21 cellular contexts compared by ENCODE assay signal in genomic region chr12:126390969-126391566, GRCh38.
"Had no signal": no experiment of that assay in that cellular context is flagged by ENCODE, and none has a peak within 500 bp of the region (broad histone marks: within the 10 kb centered on the region; RNA-seq: fewer than 3 reads in every experiment).

No MANE protein-coding gene starts in this region.

- H3K9me3 ChIP-seq: heart left ventricle, neutrophil, psoas muscle, right lobe of liver, spleen, tibial artery, upper lobe of left lung, uterus had no signal

- H3K27ac Mint-ChIP-seq: endodermal cell; naive thymus-derived CD8-positive, alpha-beta T cell; stimulated activated memory B cell treated with anti-CD40 and anti-IgM and Interleukin-4, amounts not matched to agents 10 μg/mL and 1 μg/mL and 100 μg/mL, for 72 hours; stimulated activated naive CD8-positive, alpha-beta T cell treated with anti-CD3 and anti-CD28 coated beads, Interleukin-15, Interleukin-2, amounts not matched to agents 100 ng/mL and 50 ng/mL, for 24 hours had no signal

- H3K4me1 Mint-ChIP-seq: endodermal cell; naive thymus-derived CD8-positive, alpha-beta T cell; stimulated activated memory B cell treated with anti-CD40 and anti-IgM and Interleukin-4, amounts not matched to agents 10 μg/mL and 1 μg/mL and 100 μg/mL, for 72 hours had no signal

- H3K4me3 ChIP-seq: coronary artery, heart left ventricle, mucosa of descending colon, psoas muscle, right lobe of liver, spleen, tibial artery, upper lobe of left lung, uterus had no signal

- H3K4me3 Mint-ChIP-seq: endodermal cell; naive thymus-derived CD8-positive, alpha-beta T cell; stimulated activated memory B cell treated with anti-CD40 and anti-IgM and Interleukin-4, amounts not matched to agents 10 μg/mL and 1 μg/mL and 100 μg/mL, for 72 hours; stimulated activated naive CD8-positive, alpha-beta T cell treated with anti-CD3 and anti-CD28 coated beads, Interleukin-15, Interleukin-2, amounts not matched to agents 100 ng/mL and 50 ng/mL, for 24 hours had no signal

- DNase-seq: effector CD4-positive, alpha-beta T cell; endodermal cell; erythroblast; heart left ventricle; hippocampal formation; mucosa of descending colon; naive thymus-derived CD8-positive, alpha-beta T cell; psoas muscle; retina; spleen; stimulated activated CD4-positive, alpha-beta T cell treated with anti-CD3 and anti-CD28 coated beads, Interleukin-15, amount 100 ng/mL, for 24 hours; stimulated activated CD4-positive, alpha-beta T cell treated with anti-CD3 and anti-CD28 coated beads, Interleukin-1b, Interleukin-23, amount 100 ng/mL, for 48 hours; stimulated activated CD4-positive, alpha-beta T cell treated with anti-CD3 and anti-CD28 coated beads, Interleukin-4, amount 100 ng/mL, for 24 hours; tibial artery; upper lobe of left lung; uterus had no signal

- H3K36me3 ChIP-seq: heart left ventricle, neutrophil, right lobe of liver, spleen, tibial artery, upper lobe of left lung, uterus had no signal

- H3K36me3 Mint-ChIP-seq: naive thymus-derived CD8-positive, alpha-beta T cell; stimulated activated memory B cell treated with anti-CD40 and anti-IgM and Interleukin-4, amounts not matched to agents 10 μg/mL and 1 μg/mL and 100 μg/mL, for 72 hours had no signal

- H3K27me3 Mint-ChIP-seq: naive thymus-derived CD8-positive, alpha-beta T cell; stimulated activated memory B cell treated with anti-CD40 and anti-IgM and Interleukin-4, amounts not matched to agents 10 μg/mL and 1 μg/mL and 100 μg/mL, for 72 hours; stimulated activated naive CD8-positive, alpha-beta T cell treated with anti-CD3 and anti-CD28 coated beads, Interleukin-15, Interleukin-2, amounts not matched to agents 100 ng/mL and 50 ng/mL, for 24 hours had no signal

- H3K4me1 ChIP-seq: heart left ventricle, psoas muscle, spleen, tibial artery, upper lobe of left lung, uterus had no signal

- H3K27ac ChIP-seq: coronary artery, heart left ventricle, neutrophil, psoas muscle, right lobe of liver, spleen, tibial artery, upper lobe of left lung, uterus had no signal

- ATAC-seq: heart left ventricle; mucosa of descending colon; naive thymus-derived CD8-positive, alpha-beta T cell; psoas muscle; stimulated activated memory B cell treated with anti-CD40 and anti-IgM and Interleukin-4, amounts not matched to agents 10 μg/mL and 1 μg/mL and 100 μg/mL, for 72 hours had no signal

- H3K27me3 ChIP-seq: neutrophil, right lobe of liver, spleen, tibial artery, upper lobe of left lung, uterus had no signal
